6 cellular contexts compared by ENCODE assay signal in genomic region chr16:67430504-67431076, GRCh38. TPM values are rescaled to one million over a fixed set of nuclear protein-coding genes. Genes with fewer than 3 reads are reported as not detected.
A peak's percentile ranks its signal among the peaks of the same experiment; 100 is the strongest.
DNase-seq lines count a peak whose midpoint lies in the region; ATAC-seq lines count a peak whose summit lies in the region.

No MANE protein-coding gene starts in this region.

- DNase-seq in DMS53 (lab: John Stamatoyannopoulos, UW) (peak; percentile 75), germinal center (ENCODE audit: low spot score) (peak; percentile 47), H4 (ENCODE audit: low spot score) (no peak)
- DNase-seq in T-helper 2 cell treated with Interferon-gamma antibody and Interleukin-4, amounts not matched to agents 5 μg/mL and 100 μg/mL, for 36 hours (ENCODE audit: low spot score) = peak; percentile 16
- DNase-seq in stimulated activated CD4-positive, alpha-beta T cell treated with anti-CD3 and anti-CD28 coated beads, Interleukin-4, amount 100 ng/mL, for 4 hours = peak; percentile 40 to 41

- H3K9me3 Mint-ChIP-seq in T-helper 2 cell treated with Interferon-gamma antibody and Interleukin-4, amounts not matched to agents 5 μg/mL and 100 μg/mL, for 36 hours = no peaks in the 10 kb centered on the region

- peak overlapping the region; percentile 81 for H3K4me3 Mint-ChIP-seq in T-helper 2 cell treated with Interferon-gamma antibody and Interleukin-4, amounts not matched to agents 5 μg/mL and 100 μg/mL, for 36 hours

- H3K27me3 Mint-ChIP-seq in T-helper 2 cell treated with Interferon-gamma antibody and Interleukin-4, amounts not matched to agents 5 μg/mL and 100 μg/mL, for 36 hours (ENCODE audit: low read depth) = peaks cover 47% of the 10 kb centered on the region

- H3K27ac Mint-ChIP-seq in T-helper 2 cell treated with Interferon-gamma antibody and Interleukin-4, amounts not matched to agents 5 μg/mL and 100 μg/mL, for 36 hours = no peak overlapping the region

- peaks cover 5% of the 10 kb centered on the region for H3K4me1 Mint-ChIP-seq in T-helper 2 cell treated with Interferon-gamma antibody and Interleukin-4, amounts not matched to agents 5 μg/mL and 100 μg/mL, for 36 hours (ENCODE audit: low read depth)

- ATAC-seq in HG03442 (IDR thresholded peaks at IDR 0.05; ENCODE audit: unreplicated experiment) = no peak

- no peaks in the 10 kb centered on the region for H3K36me3 Mint-ChIP-seq in T-helper 2 cell treated with Interferon-gamma antibody and Interleukin-4, amounts not matched to agents 5 μg/mL and 100 μg/mL, for 36 hours (ENCODE audit: low read depth)

RNA-seq across cellular contexts. Expression of gene HSD11B2, which starts 0.3 kb away (rescaled TPM):
- 0.10 TPM in 1 of 2 replicates, not detected in the other for total RNA-seq in H4 (2014; rRNA removed; shearing (Covaris generic))

RNA-seq across cellular contexts. Expression of gene ZDHHC1, which starts 14.3 kb away (rescaled TPM):
- 3.0 and 3.2 TPM in 2 replicates for total RNA-seq in H4 (2014; rRNA removed; shearing (Covaris generic))

RNA-seq across cellular contexts. Expression of gene TPPP3, which starts 37.3 kb away (rescaled TPM):
- total RNA-seq in H4 (2014; rRNA removed; shearing (Covaris generic)) = not detected in 2 replicates

RNA-seq across cellular contexts. Expression of gene ATP6V0D1, which starts 50.4 kb away (rescaled TPM):
- 99.0 and 101 TPM in 2 replicates for total RNA-seq in H4 (2014; rRNA removed; shearing (Covaris generic))

RNA-seq across cellular contexts. Expression of gene AGRP, which starts 52.8 kb away (rescaled TPM):
- total RNA-seq in H4 (2014; rRNA removed; shearing (Covaris generic)) = not detected in 2 replicates
